8 cellular contexts compared by ENCODE assay signal in the genomic region with DNA sequence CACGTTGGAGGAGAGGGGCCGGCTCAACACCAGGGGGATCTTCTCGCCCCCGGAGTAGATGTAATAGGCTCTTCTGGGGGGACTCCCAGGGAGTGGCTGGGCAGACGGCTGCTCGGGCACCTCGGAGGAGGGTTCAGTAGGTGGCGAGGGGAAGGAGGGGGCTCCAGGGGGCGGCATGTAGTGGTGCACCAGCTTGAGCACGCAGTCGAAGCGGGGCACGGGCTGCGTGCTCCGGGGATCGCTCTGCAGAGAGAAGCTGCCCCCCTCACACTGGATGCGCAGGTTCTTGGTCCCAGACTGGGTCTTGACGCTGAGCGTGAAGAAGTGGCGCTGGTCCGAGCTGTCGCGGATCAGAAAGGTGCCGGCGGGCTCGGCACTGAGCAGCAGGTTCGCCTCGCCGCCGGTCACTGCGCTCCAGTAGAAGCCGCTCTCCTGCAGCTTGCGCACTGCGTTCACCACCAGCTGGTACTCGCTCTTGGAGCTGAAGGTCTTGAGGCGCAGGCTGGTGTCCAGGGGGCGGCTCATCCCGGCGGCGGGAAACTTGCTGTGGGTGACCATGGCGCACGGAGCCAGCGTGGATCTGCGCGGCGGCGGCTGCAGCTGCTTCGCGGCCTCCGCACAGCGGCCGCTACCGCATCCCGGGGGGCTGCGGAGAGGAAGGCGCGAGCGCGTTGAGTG. TPM values are rescaled to one million over a fixed set of nuclear protein-coding genes. Genes with fewer than 3 reads are reported as not detected.
A peak's percentile ranks its signal among the peaks of the same experiment; 100 is the strongest.
DNase-seq lines count a peak whose midpoint lies in the region; ATAC-seq, FAIRE-seq and TF ChIP-seq lines count a peak whose summit lies in the region.

No MANE protein-coding gene starts in this region.

- peaks cover 54% of the 10 kb centered on the region for H3K4me1 ChIP-seq in A549
- peaks cover 55% of the 10 kb centered on the region for H3K4me1 ChIP-seq in body of pancreas
- peaks cover 0 to 63% (median 16%) of the 10 kb centered on the region in 4 donors for H3K4me1 ChIP-seq in right lobe of liver

- POLR2A ChIA-PET in A549 (lab: Yijun Ruan, JAX) = interaction anchor here (0.6 to 3.3 kb wide), 13 partner anchors 14 to 350 kb away, joined by 3 to 28 read pairs (median 5); no protein-coding TSS in a partner anchor

- no peak for FAIRE-seq in A549 (lab: Jason Lieb, UNC)

- no peak for TF ChIP-seq RAD21 in A549 (conservative IDR thresholded peaks at IDR 0.05 in 1 of 2, IDR thresholded peaks at IDR 0.05 in 1 of 2)

- DNase-seq in A549 (ENCODE audit: low read depth in 1 of 2, low spot score in 1 of 2) (peak in 1 of 2 experiments; percentile 82), HL-60 (ENCODE audit: low read depth in 1 of 2, low spot score in 1 of 2) (no peak), body of pancreas (peak in 1 of 4 donors; percentile 40), right lobe of liver (no peak), NCI-H2196 treated with DMSO at 0.1 percent for 48 hours (lab: John Stamatoyannopoulos, UW; ENCODE audit: unreplicated experiment) (no peak), NCI-H2171 treated with DMSO at 0.1 percent for 48 hours (lab: John Stamatoyannopoulos, UW) (no peak)

- intact Hi-C loops in body of pancreas (cut with DNase I) = no loop called here
- intact Hi-C loops in right lobe of liver (cut with DNase I) = no loop called here

- H3K4me2 ChIP-seq in A549 = peak overlapping the region; percentile 100

- H3K27me3 ChIP-seq in HL-60 (ENCODE audit: insufficient read depth, poor library complexity, severe bottlenecking) = peaks cover 14% of the 10 kb centered on the region
- no peaks in the 10 kb centered on the region for H3K27me3 ChIP-seq in body of pancreas
- H3K27me3 ChIP-seq in right lobe of liver = no peaks in the 10 kb centered on the region

- H3K36me3 ChIP-seq in body of pancreas (replicated peaks in 1 of 2; ENCODE audit: insufficient read depth in 1 of 2, low read depth in 2 of 2) (no peaks in the 10 kb centered on the region), right lobe of liver (peaks cover 0 to 18% (median 2%) of the 10 kb centered on the region in 4 donors)

- no peak for TF ChIP-seq EP300 in A549 (IDR thresholded peaks at IDR 0.05)

- H3K4me3 ChIP-seq in A549 (peak overlapping the region; percentile 86), HL-60 (replicated peaks; ENCODE audit: insufficient read depth, low read length) (peak overlapping the region; percentile 47), body of pancreas (peak overlapping the region in 1 of 2 donors; percentile 51), right lobe of liver (peak overlapping the region; percentile 75 to 99 (median 93))

- WGBS in A549 (ENCODE audit: missing lambda C conversion rate) = 7% methylated on average over 26 of the region's 59 CpGs
- 47 to 72% methylated on average over 22 to 54 of the region's 59 CpGs for WGBS in body of pancreas, 2 donors
- 38% methylated on average over 12 of the region's 59 CpGs for WGBS in right lobe of liver (ENCODE audit: insufficient coverage, low coverage, low lambda C conversion rate, missing lambda C conversion rate)

- TF ChIP-seq CTCF in A549 (IDR thresholded peaks at IDR 0.05) = no peak
- TF ChIP-seq CTCF in HL-60 (IDR thresholded peaks at IDR 0.05; ENCODE audit: insufficient read depth, low read length) = no peak
- TF ChIP-seq CTCF in body of pancreas (IDR thresholded peaks at IDR 0.05) = no peak
- TF ChIP-seq CTCF in right lobe of liver (IDR thresholded peaks at IDR 0.05) = no peak

- H3K27ac ChIP-seq in A549 (peak overlapping the region; percentile 93 to 96), HL-60 (replicated peaks) (no peak overlapping the region), body of pancreas (peak overlapping the region in 3 of 4 donors; percentile 59 to 96 (median 91)), right lobe of liver (peak overlapping the region; percentile 85 to 98 (median 88)), temporal lobe (ENCODE audit: low read depth, low read length) (peak overlapping the region; percentile 56)

- H3K9me3 ChIP-seq in A549 (no peaks in the 10 kb centered on the region), body of pancreas (no peaks in the 10 kb centered on the region), right lobe of liver (no peaks in the 10 kb centered on the region)

- peak; percentile 6; a peak in 4 of 6 replicates for ATAC-seq in A549
- ATAC-seq in body of pancreas = no peak
- no peak for ATAC-seq in right lobe of liver
- ATAC-seq in HG02973 (IDR thresholded peaks at IDR 0.05; ENCODE audit: unreplicated experiment) = no peak

- TF ChIP-seq POLR2A in A549 (IDR thresholded peaks at IDR 0.05; ENCODE audit: low read length) (no peak), body of pancreas (IDR thresholded peaks at IDR 0.05) (no peak), right lobe of liver (IDR thresholded peaks at IDR 0.05) (no peak)

- CTCF ChIA-PET in A549 (lab: Yijun Ruan, JAX) = interaction anchor here (0.8 to 15.5 kb wide), 12 partner anchors 11 to 139 kb away, joined by 3 to 388 read pairs (median 22); a partner anchor contains a TSS

TF ChIP-seq in A549, 52 proteins besides CTCF, POLR2A, EP300 and RAD21:
- TF ChIP-seq, protein P1, sequence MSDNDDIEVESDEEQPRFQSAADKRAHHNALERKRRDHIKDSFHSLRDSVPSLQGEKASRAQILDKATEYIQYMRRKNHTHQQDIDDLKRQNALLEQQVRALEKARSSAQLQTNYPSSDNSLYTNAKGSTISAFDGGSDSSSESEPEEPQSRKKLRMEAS (IDR thresholded peaks at IDR 0.05) = peak; percentile 39; the same call in 1 of the 2 replicates
- TF ChIP-seq RNF2 (IDR thresholded peaks at IDR 0.05; ENCODE audit: borderline replicate concordance, low read depth) (peak; percentile 81), RCOR1 (IDR thresholded peaks at IDR 0.05; ENCODE audit: low read depth, low read length) (no peak), HOXB5 (CRISPR knock-in tag; IDR thresholded peaks at IDR 0.05) (no peak), JUN (IDR thresholded peaks at IDR 0.05) (no peak), BHLHE40 (IDR thresholded peaks at IDR 0.05; ENCODE audit: low read depth, low read length) (no peak), CHD2 (IDR thresholded peaks at IDR 0.05; ENCODE audit: low read length, partially characterized antibody) (no peak), SREBF2 (IDR thresholded peaks at IDR 0.05) (no peak), NR3C1 (IDR thresholded peaks at IDR 0.05) (no peak), CEBPB (IDR thresholded peaks at IDR 0.05) (no peak), CBX8 (IDR thresholded peaks at IDR 0.05) (no peak), ZNF302 (CRISPR knock-in tag; IDR thresholded peaks at IDR 0.05) (no peak), ZC3H11A (IDR thresholded peaks at IDR 0.05) (no peak), HDAC2 (IDR thresholded peaks at IDR 0.05) (no peak; the same call in 1 of the 2 replicates), CHD4 (IDR thresholded peaks at IDR 0.05; ENCODE audit: borderline replicate concordance) (no peak), PHF8 (IDR thresholded peaks at IDR 0.05; ENCODE audit: borderline replicate concordance, low read depth) (no peak), HEYL (CRISPR knock-in tag; IDR thresholded peaks at IDR 0.05) (no peak), KDM5A (IDR thresholded peaks at IDR 0.05) (no peak), ZFP36 (IDR thresholded peaks at IDR 0.05; ENCODE audit: borderline replicate concordance, partially characterized antibody) (no peak), RARB (CRISPR knock-in tag; IDR thresholded peaks at IDR 0.05) (no peak), ESRRA (IDR thresholded peaks at IDR 0.05; ENCODE audit: borderline replicate concordance, low read length) (no peak)
- TF ChIP-seq, protein P2, sequence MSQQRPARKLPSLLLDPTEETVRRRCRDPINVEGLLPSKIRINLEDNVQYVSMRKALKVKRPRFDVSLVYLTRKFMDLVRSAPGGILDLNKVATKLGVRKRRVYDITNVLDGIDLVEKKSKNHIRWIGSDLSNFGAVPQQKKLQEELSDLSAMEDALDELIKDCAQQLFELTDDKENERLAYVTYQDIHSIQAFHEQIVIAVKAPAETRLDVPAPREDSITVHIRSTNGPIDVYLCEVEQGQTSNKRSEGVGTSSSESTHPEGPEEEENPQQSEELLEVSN (IDR thresholded peaks at IDR 0.05; ENCODE audit: borderline replicate concordance, low read depth) = peak; percentile 48; the same call in 1 of the 2 replicates
- TF ChIP-seq, protein P3, sequence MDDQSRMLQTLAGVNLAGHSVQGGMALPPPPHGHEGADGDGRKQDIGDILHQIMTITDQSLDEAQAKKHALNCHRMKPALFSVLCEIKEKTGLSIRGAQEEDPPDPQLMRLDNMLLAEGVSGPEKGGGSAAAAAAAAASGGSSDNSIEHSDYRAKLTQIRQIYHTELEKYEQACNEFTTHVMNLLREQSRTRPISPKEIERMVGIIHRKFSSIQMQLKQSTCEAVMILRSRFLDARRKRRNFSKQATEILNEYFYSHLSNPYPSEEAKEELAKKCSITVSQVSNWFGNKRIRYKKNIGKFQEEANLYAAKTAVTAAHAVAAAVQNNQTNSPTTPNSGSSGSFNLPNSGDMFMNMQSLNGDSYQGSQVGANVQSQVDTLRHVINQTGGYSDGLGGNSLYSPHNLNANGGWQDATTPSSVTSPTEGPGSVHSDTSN (IDR thresholded peaks at IDR 0.05) = 0 out of 2 replicates have a peak, but pooled peaks have one; percentile 18

RNA-seq across cellular contexts. Expression of a gene that starts 1.2 kb away (rescaled TPM):
- polyA plus RNA-seq in A549 (2011; rRNA removed) = 13.3 and 14.7 TPM in 2 replicates
- 16.7 and 27.8 TPM in 2 replicates for polyA plus RNA-seq in A549 (2012; cell fraction: cytosol; rRNA removed)
- 32.8 and 41.8 TPM in 2 replicates for polyA plus RNA-seq in A549 (2012; cell fraction: nucleus; rRNA removed)
- 10.9 to 13.5 TPM (median 11.5 TPM) in 3 replicates for polyA plus RNA-seq in A549 (2017; fragmentation: RNase III; extraction: RNeasy Plus Mini Kit Qiagen cat#74134 plus additional on column Dnase treatment)
- polyA minus RNA-seq in A549 (2011; rRNA and poly(A)+ RNA removed) = 19.8 and 19.9 TPM in 2 replicates
- total RNA-seq in body of pancreas = 10 to 100 TPM; 21.0 to 63.9 TPM
- total RNA-seq in right lobe of liver = 10 to 100 TPM in 4 of 6 experiments, 1 to 10 TPM in 2; 1.2 to 87.3 (median 24.1) TPM
- total RNA-seq in temporal lobe = 3.2 TPM

RNA-seq across cellular contexts. Expression of a gene that starts 19.8 kb away (rescaled TPM):
- polyA plus RNA-seq in A549 (2011; rRNA removed) (29.5 and 29.6 TPM in 2 replicates), A549 (2017; fragmentation: RNase III; extraction: RNeasy Plus Mini Kit Qiagen cat#74134 plus additional on column Dnase treatment) (23.4 to 27.0 TPM (median 23.7 TPM) in 3 replicates)
- 41.5 and 50.7 TPM in 2 replicates for polyA plus RNA-seq in A549 (2012; cell fraction: cytosol; rRNA removed)
- 111 and 113 TPM in 2 replicates for polyA plus RNA-seq in A549 (2012; cell fraction: nucleus; rRNA removed)
- polyA minus RNA-seq in A549 (2011; rRNA and poly(A)+ RNA removed) = 40.0 and 45.8 TPM in 2 replicates
- total RNA-seq in body of pancreas (10 to 100 TPM; 17.1 to 30.4 TPM), right lobe of liver (10 to 100 TPM in 5 of 6 experiments, 1 to 10 TPM in 1; 8.8 to 17.5 (median 13.4) TPM), temporal lobe (26.8 TPM)

Comparison
In these comparisons a context has a peak if more than half of its experiments do, and no peak if none do; other contexts are left out.
1. ATAC-seq: peak in A549 (2 of 2); none in body of pancreas (single experiment), right lobe of liver (0 of 4) and HG02973 (single experiment).